1 cellular context compared by ENCODE assay signal in the genomic region with DNA sequence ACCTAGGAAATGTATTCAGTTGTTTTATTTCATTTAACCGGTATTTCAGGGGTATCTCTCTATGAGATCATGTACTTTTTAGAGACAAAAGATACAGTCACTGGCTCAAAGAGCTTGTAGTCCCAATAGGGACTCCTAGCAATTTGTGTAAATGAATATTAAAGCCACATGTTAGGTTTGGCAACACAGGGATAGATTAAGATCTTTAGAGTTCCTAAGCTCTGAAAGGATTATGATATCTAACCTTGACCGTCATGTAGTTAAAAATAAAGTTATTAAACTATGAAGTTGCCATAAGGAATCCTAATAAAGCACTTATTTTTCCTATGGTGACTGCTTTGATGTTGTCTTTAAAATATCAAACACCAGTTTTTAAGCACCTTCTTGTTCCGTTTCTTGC.
TF ChIP-seq lines count a peak whose summit lies in the region.

No MANE protein-coding gene starts in this region.

TF ChIP-seq in GM23338, 12 proteins besides CTCF, POLR2A, EP300 and RAD21 (continued from another document):
- TF ChIP-seq, protein P1, sequence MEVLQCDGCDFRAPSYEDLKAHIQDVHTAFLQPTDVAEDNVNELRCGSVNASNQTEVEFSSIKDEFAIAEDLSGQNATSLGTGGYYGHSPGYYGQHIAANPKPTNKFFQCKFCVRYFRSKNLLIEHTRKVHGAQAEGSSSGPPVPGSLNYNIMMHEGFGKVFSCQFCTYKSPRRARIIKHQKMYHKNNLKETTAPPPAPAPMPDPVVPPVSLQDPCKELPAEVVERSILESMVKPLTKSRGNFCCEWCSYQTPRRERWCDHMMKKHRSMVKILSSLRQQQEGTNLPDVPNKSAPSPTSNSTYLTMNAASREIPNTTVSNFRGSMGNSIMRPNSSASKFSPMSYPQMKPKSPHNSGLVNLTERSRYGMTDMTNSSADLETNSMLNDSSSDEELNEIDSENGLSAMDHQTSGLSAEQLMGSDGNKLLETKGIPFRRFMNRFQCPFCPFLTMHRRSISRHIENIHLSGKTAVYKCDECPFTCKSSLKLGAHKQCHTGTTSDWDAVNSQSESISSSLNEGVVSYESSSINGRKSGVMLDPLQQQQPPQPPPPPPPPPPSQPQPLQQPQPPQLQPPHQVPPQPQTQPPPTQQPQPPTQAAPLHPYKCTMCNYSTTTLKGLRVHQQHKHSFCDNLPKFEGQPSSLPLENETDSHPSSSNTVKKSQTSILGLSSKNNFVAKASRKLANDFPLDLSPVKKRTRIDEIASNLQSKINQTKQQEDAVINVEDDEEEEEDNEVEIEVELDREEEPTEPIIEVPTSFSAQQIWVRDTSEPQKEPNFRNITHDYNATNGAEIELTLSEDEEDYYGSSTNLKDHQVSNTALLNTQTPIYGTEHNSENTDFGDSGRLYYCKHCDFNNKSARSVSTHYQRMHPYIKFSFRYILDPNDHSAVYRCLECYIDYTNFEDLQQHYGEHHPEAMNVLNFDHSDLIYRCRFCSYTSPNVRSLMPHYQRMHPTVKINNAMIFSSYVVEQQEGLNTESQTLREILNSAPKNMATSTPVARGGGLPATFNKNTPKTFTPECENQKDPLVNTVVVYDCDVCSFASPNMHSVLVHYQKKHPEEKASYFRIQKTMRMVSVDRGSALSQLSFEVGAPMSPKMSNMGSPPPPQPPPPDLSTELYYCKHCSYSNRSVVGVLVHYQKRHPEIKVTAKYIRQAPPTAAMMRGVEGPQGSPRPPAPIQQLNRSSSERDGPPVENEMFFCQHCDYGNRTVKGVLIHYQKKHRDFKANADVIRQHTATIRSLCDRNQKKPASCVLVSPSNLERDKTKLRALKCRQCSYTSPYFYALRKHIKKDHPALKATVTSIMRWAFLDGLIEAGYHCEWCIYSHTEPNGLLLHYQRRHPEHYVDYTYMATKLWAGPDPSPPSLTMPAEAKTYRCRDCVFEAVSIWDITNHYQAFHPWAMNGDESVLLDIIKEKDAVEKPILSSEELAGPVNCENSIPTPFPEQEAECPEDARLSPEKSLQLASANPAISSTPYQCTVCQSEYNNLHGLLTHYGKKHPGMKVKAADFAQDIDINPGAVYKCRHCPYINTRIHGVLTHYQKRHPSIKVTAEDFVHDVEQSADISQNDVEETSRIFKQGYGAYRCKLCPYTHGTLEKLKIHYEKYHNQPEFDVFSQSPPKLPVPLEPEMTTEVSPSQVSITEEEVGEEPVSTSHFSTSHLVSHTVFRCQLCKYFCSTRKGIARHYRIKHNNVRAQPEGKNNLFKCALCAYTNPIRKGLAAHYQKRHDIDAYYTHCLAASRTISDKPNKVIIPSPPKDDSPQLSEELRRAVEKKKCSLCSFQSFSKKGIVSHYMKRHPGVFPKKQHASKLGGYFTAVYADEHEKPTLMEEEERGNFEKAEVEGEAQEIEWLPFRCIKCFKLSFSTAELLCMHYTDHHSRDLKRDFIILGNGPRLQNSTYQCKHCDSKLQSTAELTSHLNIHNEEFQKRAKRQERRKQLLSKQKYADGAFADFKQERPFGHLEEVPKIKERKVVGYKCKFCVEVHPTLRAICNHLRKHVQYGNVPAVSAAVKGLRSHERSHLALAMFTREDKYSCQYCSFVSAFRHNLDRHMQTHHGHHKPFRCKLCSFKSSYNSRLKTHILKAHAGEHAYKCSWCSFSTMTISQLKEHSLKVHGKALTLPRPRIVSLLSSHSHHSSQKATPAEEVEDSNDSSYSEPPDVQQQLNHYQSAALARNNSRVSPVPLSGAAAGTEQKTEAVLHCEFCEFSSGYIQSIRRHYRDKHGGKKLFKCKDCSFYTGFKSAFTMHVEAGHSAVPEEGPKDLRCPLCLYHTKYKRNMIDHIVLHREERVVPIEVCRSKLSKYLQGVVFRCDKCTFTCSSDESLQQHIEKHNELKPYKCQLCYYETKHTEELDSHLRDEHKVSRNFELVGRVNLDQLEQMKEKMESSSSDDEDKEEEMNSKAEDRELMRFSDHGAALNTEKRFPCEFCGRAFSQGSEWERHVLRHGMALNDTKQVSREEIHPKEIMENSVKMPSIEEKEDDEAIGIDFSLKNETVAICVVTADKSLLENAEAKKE (CRISPR knock-in tag; IDR thresholded peaks at IDR 0.05) = no peak
- TF ChIP-seq, protein P2, sequence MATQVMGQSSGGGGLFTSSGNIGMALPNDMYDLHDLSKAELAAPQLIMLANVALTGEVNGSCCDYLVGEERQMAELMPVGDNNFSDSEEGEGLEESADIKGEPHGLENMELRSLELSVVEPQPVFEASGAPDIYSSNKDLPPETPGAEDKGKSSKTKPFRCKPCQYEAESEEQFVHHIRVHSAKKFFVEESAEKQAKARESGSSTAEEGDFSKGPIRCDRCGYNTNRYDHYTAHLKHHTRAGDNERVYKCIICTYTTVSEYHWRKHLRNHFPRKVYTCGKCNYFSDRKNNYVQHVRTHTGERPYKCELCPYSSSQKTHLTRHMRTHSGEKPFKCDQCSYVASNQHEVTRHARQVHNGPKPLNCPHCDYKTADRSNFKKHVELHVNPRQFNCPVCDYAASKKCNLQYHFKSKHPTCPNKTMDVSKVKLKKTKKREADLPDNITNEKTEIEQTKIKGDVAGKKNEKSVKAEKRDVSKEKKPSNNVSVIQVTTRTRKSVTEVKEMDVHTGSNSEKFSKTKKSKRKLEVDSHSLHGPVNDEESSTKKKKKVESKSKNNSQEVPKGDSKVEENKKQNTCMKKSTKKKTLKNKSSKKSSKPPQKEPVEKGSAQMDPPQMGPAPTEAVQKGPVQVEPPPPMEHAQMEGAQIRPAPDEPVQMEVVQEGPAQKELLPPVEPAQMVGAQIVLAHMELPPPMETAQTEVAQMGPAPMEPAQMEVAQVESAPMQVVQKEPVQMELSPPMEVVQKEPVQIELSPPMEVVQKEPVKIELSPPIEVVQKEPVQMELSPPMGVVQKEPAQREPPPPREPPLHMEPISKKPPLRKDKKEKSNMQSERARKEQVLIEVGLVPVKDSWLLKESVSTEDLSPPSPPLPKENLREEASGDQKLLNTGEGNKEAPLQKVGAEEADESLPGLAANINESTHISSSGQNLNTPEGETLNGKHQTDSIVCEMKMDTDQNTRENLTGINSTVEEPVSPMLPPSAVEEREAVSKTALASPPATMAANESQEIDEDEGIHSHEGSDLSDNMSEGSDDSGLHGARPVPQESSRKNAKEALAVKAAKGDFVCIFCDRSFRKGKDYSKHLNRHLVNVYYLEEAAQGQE (IDR thresholded peaks at IDR 0.05; ENCODE audit: unreplicated experiment) = no peak
- TF ChIP-seq ZNF331 (CRISPR knock-in tag; IDR thresholded peaks at IDR 0.05; ENCODE audit: low read depth) = no peak
- no peak for TF ChIP-seq EZH2 (IDR thresholded peaks at IDR 0.05; ENCODE audit: low read depth, unreplicated experiment)
- TF ChIP-seq JUNB (IDR thresholded peaks at IDR 0.05; ENCODE audit: unreplicated experiment) = no peak
- no peak for TF ChIP-seq CREB1 (CRISPR knock-in tag; IDR thresholded peaks at IDR 0.05; ENCODE audit: low read depth)
- no peak for TF ChIP-seq NANOG (IDR thresholded peaks at IDR 0.05; ENCODE audit: borderline replicate concordance)
- no peak for TF ChIP-seq ZNF114 (CRISPR knock-in tag; IDR thresholded peaks at IDR 0.05)
